12 cellular contexts compared by ENCODE assay signal in the genomic region with DNA sequence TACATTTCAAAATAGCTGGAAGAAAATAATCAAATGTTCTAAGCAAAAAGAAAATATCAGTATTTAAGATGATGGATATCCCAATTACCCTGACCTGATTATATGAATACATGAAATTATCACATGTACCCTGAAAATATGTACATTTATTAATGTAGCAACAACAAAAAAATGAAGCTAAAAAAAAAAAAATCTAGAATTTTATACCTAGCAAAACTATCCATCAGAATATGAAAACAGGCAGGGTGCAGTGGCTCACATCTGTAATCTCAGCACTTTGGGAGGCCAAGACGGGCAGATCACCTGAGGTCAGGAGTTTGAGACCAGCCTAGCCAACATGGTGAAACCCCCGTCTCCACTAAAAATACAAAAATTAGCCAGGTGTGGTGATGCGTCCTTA. TPM values are rescaled to one million over a fixed set of nuclear protein-coding genes. Genes with fewer than 3 reads are reported as not detected.
DNase-seq lines count a peak whose midpoint lies in the region; ATAC-seq, FAIRE-seq and TF ChIP-seq lines count a peak whose summit lies in the region.
"Not testable (repeated sequence)": the region's sequence is repeated elsewhere in the genome, so short reads cannot be mapped to it uniquely, and the experiment has no call there.
"Had no signal": no experiment of that assay in that cellular context is flagged by ENCODE, and none has a peak within 500 bp of the region (broad histone marks: within the 10 kb centered on the region; RNA-seq: fewer than 3 reads in every experiment).

No MANE protein-coding gene starts in this region.

- H3K9me1 ChIP-seq in K562 (ENCODE audit: control insufficient read depth, insufficient read depth, low read length): not testable (repeated sequence)

- H3K4me2 ChIP-seq in K562 (ENCODE audit: insufficient read depth, low read length); HepG2 (ENCODE audit: low read depth, low read length): not testable (repeated sequence)

- not testable (repeated sequence) for H3K79me2 ChIP-seq in K562 (ENCODE audit: control insufficient read depth, insufficient read depth, low read length); HepG2 (ENCODE audit: insufficient read depth, low read length)

- in situ Hi-C loops in K562 (cut with MboI); HepG2 (cut with HindIII; ENCODE audit: extremely low pct_ligation_motif_present, low pct_unique_long_range_greater_than_20kb): not testable (repeated sequence)

- H3K4me1 ChIP-seq in HEK293 (ENCODE audit: control insufficient read depth, insufficient read depth, low read length); K562 (replicated peaks in 1 of 2; ENCODE audit: control insufficient read depth in 2 of 2, insufficient read depth in 2 of 2, low read length in 2 of 2); endodermal cell (ENCODE audit: control insufficient read depth, insufficient read depth, low read length): not testable (repeated sequence)
- peaks cover 32% of the 10 kb centered on the region for H3K4me1 ChIP-seq in HepG2 (ENCODE audit: insufficient read depth, low read length)

- not testable (repeated sequence) for BruUV-seq in K562 (replicated peaks; lab: Mats Ljungman, UMichigan); HepG2 (replicated peaks; lab: Mats Ljungman, UMichigan)

- TF ChIP-seq RAD21 in K562 (CRISPR knock-in tag; conservative IDR thresholded peaks at IDR 0.05 in 1 of 2, IDR thresholded peaks at IDR 0.05 in 1 of 2); HepG2 (CRISPR knock-in tag; IDR thresholded peaks at IDR 0.05): not testable (repeated sequence)

- intact Hi-C loops in K562 (cut with micrococcal nuclease); HepG2 (cut with micrococcal nuclease; ENCODE audit: unreplicated experiment): not testable (repeated sequence)

- not testable (repeated sequence) for DNase-seq in HEK293T (ENCODE audit: extremely low spot score); K562 (ENCODE audit: extremely low read depth in 1 of 4, low spot score in 3 of 4); endodermal cell; endothelial cell (ENCODE audit: low spot score); HepG2 (ENCODE audit: low spot score)

- H4K20me1 ChIP-seq in K562 (replicated peaks; ENCODE audit: control insufficient read depth, insufficient read depth, low read length); HepG2 (ENCODE audit: insufficient read depth, low read length): not testable (repeated sequence)

- ATAC-seq in K562, HepG2: not testable (repeated sequence)

- H3K36me3 ChIP-seq in HEK293 (ENCODE audit: control insufficient read depth in 2 of 2, insufficient read depth in 1 of 2, low read length in 2 of 2); K562 (ENCODE audit: control insufficient read depth, insufficient read depth, low read length); HepG2 (replicated peaks in 1 of 2; ENCODE audit: control insufficient read depth in 1 of 2, insufficient read depth in 2 of 2, low read length in 2 of 2): not testable (repeated sequence)
- H3K36me3 ChIP-seq in endodermal cell (ENCODE audit: control insufficient read depth, insufficient read depth, low read length): peaks cover 27% of the 10 kb centered on the region

- FAIRE-seq in K562 (lab: Jason Lieb, UNC); HepG2 (lab: Jason Lieb, UNC): not testable (repeated sequence)

- not testable (repeated sequence) for TF ChIP-seq POLR2A in K562 (conservative IDR thresholded peaks at IDR 0.05); HepG2 (IDR thresholded peaks at IDR 0.05; ENCODE audit: insufficient read depth in 1 of 2, low read depth in 2 of 2, low read length in 2 of 2)

- CTCF ChIA-PET in HEK293 (lab: Yijun Ruan, JAX) (interaction anchor here (0.6 to 0.9 kb wide), 2 partner anchors 18 to 24 kb away, joined by 3 to 6 read pairs; no protein-coding TSS in a partner anchor), HEK293T (lab: Yijun Ruan, JAX) (interaction anchor here (1.1 kb wide), 1 partner anchor 631 kb away, joined by 3 read pairs; no protein-coding TSS in a partner anchor)
- CTCF ChIA-PET in K562 (lab: Yijun Ruan, JAX; ENCODE audit: low intra/inter-chr PET ratio); HepG2 (lab: Yijun Ruan, JAX; ENCODE audit: low intra/inter-chr PET ratio, low total read pairs): not testable (repeated sequence)

- POLR2A ChIA-PET in HEK293 (lab: Yijun Ruan, JAX); HEK293T (lab: Yijun Ruan, JAX): not testable (repeated sequence)
- POLR2A ChIA-PET in K562 (lab: Yijun Ruan, JAX): interaction anchor here (0.8 to 1.6 kb wide), 4 partner anchors 11 to 33 kb away, joined by 3 to 8 read pairs (median 4); a partner anchor contains a TSS
- POLR2A ChIA-PET in HepG2 (lab: Yijun Ruan, JAX): interaction anchor here (1.3 kb wide), 1 partner anchor 12 kb away, joined by 5 read pairs; no protein-coding TSS in a partner anchor

- H3K9ac ChIP-seq in K562 (ENCODE audit: insufficient read depth in 1 of 2, low read depth in 2 of 2, low read length in 2 of 2); endodermal cell (ENCODE audit: extremely low read depth, low read length, poor library complexity, severe bottlenecking); HepG2 (ENCODE audit: insufficient read depth, low read depth, low read length): not testable (repeated sequence)

- H3K27ac Mint-ChIP-seq in activated naive CD8-positive, alpha-beta T cell: peak overlapping the region; percentile 34
- not testable (repeated sequence) for H3K27ac Mint-ChIP-seq in endodermal cell; endothelial cell (ENCODE audit: unreplicated experiment)

- not testable (repeated sequence) for H3K4me1 Mint-ChIP-seq in activated naive CD8-positive, alpha-beta T cell (ENCODE audit: low read depth); endodermal cell; endothelial cell (ENCODE audit: unreplicated experiment)

- WGBS in K562 (ENCODE audit: insufficient coverage, low coverage, missing lambda C conversion rate): 63% methylated on average over 3 of the region's 3 CpGs
- 82 to 93% methylated on average over 2 to 3 of the region's 3 CpGs for WGBS in endodermal cell (ENCODE audit: insufficient coverage in 1 of 2, insufficient read length in 1 of 2), 2 experiments
- WGBS in HepG2 (ENCODE audit: low lambda C conversion rate): 94% methylated on average over 3 of the region's 3 CpGs

- not testable (repeated sequence) for H2AFZ ChIP-seq in K562 (ENCODE audit: low read depth, low read length); HepG2 (ENCODE audit: low read length)

- not testable (repeated sequence) for H3K27ac ChIP-seq in HEK293 (ENCODE audit: extremely low read depth, low read depth, low read length); K562 (ENCODE audit: extremely low read depth, low read depth, low read length); endodermal cell (ENCODE audit: low read depth, low read length); HepG2 (ENCODE audit: extremely low read length, insufficient read depth, low read length)

- peaks cover 11% of the 10 kb centered on the region for H3K9me3 Mint-ChIP-seq in activated naive CD8-positive, alpha-beta T cell (ENCODE audit: low read depth)
- peaks cover 50% of the 10 kb centered on the region for H3K9me3 Mint-ChIP-seq in endodermal cell
- H3K9me3 Mint-ChIP-seq in endothelial cell (ENCODE audit: unreplicated experiment): not testable (repeated sequence)

- not testable (repeated sequence) for H3K27me3 ChIP-seq in K562 (ENCODE audit: control insufficient read depth in 2 of 2, insufficient read depth in 2 of 2, low read length in 2 of 2); endodermal cell (ENCODE audit: control insufficient read depth, insufficient read depth, low read length, poor library complexity, severe bottlenecking); HepG2 (ENCODE audit: control insufficient read depth in 1 of 2, insufficient read depth in 2 of 2, low read length in 2 of 2)

- not testable (repeated sequence) for H3K27me3 Mint-ChIP-seq in activated naive CD8-positive, alpha-beta T cell; endodermal cell (ENCODE audit: insufficient read depth); endothelial cell (ENCODE audit: unreplicated experiment)

- not testable (repeated sequence) for TF ChIP-seq EP300 in K562 (IDR thresholded peaks at IDR 0.05; ENCODE audit: low read length); HepG2 (IDR thresholded peaks at IDR 0.05; ENCODE audit: low read depth in 2 of 2, low read length in 2 of 2); HepG2 (CRISPR knock-in tag; IDR thresholded peaks at IDR 0.05; ENCODE audit: borderline replicate concordance)

- H3K36me3 Mint-ChIP-seq in activated naive CD8-positive, alpha-beta T cell: not testable (repeated sequence)
- H3K36me3 Mint-ChIP-seq in endodermal cell (ENCODE audit: low read depth): peaks cover 61% of the 10 kb centered on the region
- peaks cover 27% of the 10 kb centered on the region for H3K36me3 Mint-ChIP-seq in endothelial cell (ENCODE audit: low read depth, unreplicated experiment)

- H3K4me3 ChIP-seq in HEK293 (ENCODE audit: low read depth, low read length); K562; HepG2 (replicated peaks in 1 of 3; ENCODE audit: insufficient read depth in 1 of 3, low read depth in 2 of 3, low read length in 3 of 3): not testable (repeated sequence)
- peak overlapping the region; percentile 54 for H3K4me3 ChIP-seq in endodermal cell (ENCODE audit: low read length)

- not testable (repeated sequence) for H3K9me3 ChIP-seq in HEK293 (ENCODE audit: control insufficient read depth, insufficient read depth, low read depth, low read length); K562 (replicated peaks; ENCODE audit: control insufficient read depth, insufficient read depth, low read depth, low read length)
- H3K9me3 ChIP-seq in endodermal cell (ENCODE audit: control insufficient read depth, low read length) (peaks cover 48% of the 10 kb centered on the region), HepG2 (ENCODE audit: low read length) (peaks cover 20% of the 10 kb centered on the region)

- TF ChIP-seq CTCF in HEK293 (tag by site-specific recombination; IDR thresholded peaks at IDR 0.05); K562 (IDR thresholded peaks at IDR 0.05 in 2 of 3, conservative IDR thresholded peaks at IDR 0.05 in 1 of 3; ENCODE audit: insufficient read depth in 2 of 3, low read depth in 1 of 3, low read length in 3 of 3); endodermal cell (conservative IDR thresholded peaks at IDR 0.05); endothelial cell (IDR thresholded peaks at IDR 0.05; ENCODE audit: unreplicated experiment); HepG2 (CRISPR knock-in tag; IDR thresholded peaks at IDR 0.05): not testable (repeated sequence)

- H3K4me3 Mint-ChIP-seq in activated naive CD8-positive, alpha-beta T cell; endodermal cell: not testable (repeated sequence)
- peak overlapping the region; percentile 29 for H3K4me3 Mint-ChIP-seq in endothelial cell (ENCODE audit: unreplicated experiment)

RNA-seq across cellular contexts. Expression of a gene that starts 20.1 kb away (rescaled TPM):
- 49.3 and 108 TPM in 2 replicates for total RNA-seq in K562 (2011; cell fraction: chromatin; rRNA removed; ENCODE audit: low replicate concordance)
- 62.4 and 87.6 TPM in 2 replicates for total RNA-seq in K562 (2011; cell fraction: nucleolus; rRNA removed)
- total RNA-seq in K562 (2011; cell fraction: nucleoplasm; rRNA removed): 57.4 and 69.9 TPM in 2 replicates
- 11.2 and 20.4 TPM in 2 replicates for total RNA-seq in K562 (2014; rRNA removed)
- 8.8 and 9.5 TPM in 2 replicates for total RNA-seq in K562 (2014; rRNA removed; fragmentation: Illumina TruSeq; extraction: Trizol)
- 7.1 and 8.9 TPM in 2 replicates for total RNA-seq in K562 (2015; rRNA removed; fragmentation: Illumina TruSeq; extraction: Trizol)
- total RNA-seq in K562 (2021): 20.0 and 24.2 TPM in 2 replicates
- 6.0 and 6.3 TPM in 2 replicates for polyA plus RNA-seq in K562 (2011; rRNA removed)
- polyA plus RNA-seq in K562 (2011; cell fraction: cytosol; rRNA removed): 5.5 and 10.9 TPM in 2 replicates
- polyA plus RNA-seq in K562 (2011; cell fraction: nucleus; rRNA removed): 15.8 and 47.7 TPM in 2 replicates
- 16.9 and 24.3 TPM in 2 replicates for polyA plus RNA-seq in K562 (2012)
- 12.2 and 19.8 TPM in 2 replicates for polyA plus RNA-seq in K562 (2014; fragmentation: Illumina TruSeq; extraction: Trizol)
- 1 to 10 TPM; 2.6 to 3.1 TPM for polyA plus RNA-seq in K562 (2014; fragmentation: Nextera tagmentation; extraction: Ambion mirVana)
- 11.6 and 14.9 TPM in 2 replicates for polyA plus RNA-seq in K562 (2014; rRNA removed)
- polyA minus RNA-seq in K562 (2011; rRNA and poly(A)+ RNA removed): 9.9 and 18.2 TPM in 2 replicates
- 8.3 and 14.6 TPM in 2 replicates for polyA minus RNA-seq in K562 (2011; cell fraction: cytosol; rRNA and poly(A)+ RNA removed)
- polyA minus RNA-seq in K562 (2011; cell fraction: nucleus; rRNA and poly(A)+ RNA removed): 26.0 and 38.8 TPM in 2 replicates
- 100 to 1,000 TPM in 1 of 2 donors, 10 to 100 TPM in 1; 70.2 to 164 TPM for total RNA-seq in endodermal cell
- 27.0 TPM for polyA plus RNA-seq in endodermal cell (2013, experiment 1 of 2)
- polyA plus RNA-seq in endodermal cell (2013, experiment 2 of 2): 29.6 TPM
- total RNA-seq in endothelial cell (ENCODE audit: unreplicated experiment): 74.2 TPM
- total RNA-seq in HepG2 (2016; rRNA removed; fragmentation: Illumina TruSeq; extraction: Trizol): 8.9 and 9.0 TPM in 2 replicates
- total RNA-seq in HepG2 (2016; cell fraction: cytosol; rRNA removed; fragmentation: Illumina TruSeq; extraction: Trizol; ENCODE audit: low read depth): 1.6 and 1.8 TPM in 2 replicates
- 8.3 and 8.7 TPM in 2 replicates for total RNA-seq in HepG2 (2016; cell fraction: insoluble cytoplasmic fraction; rRNA removed; fragmentation: Illumina TruSeq; extraction: Trizol)
- 5.8 and 6.0 TPM in 2 replicates for total RNA-seq in HepG2 (2016; cell fraction: membrane; rRNA removed; fragmentation: Illumina TruSeq; extraction: Trizol)
- 12.5 and 16.8 TPM in 2 replicates for total RNA-seq in HepG2 (2016; cell fraction: nucleus; rRNA removed; fragmentation: Illumina TruSeq; extraction: Trizol)
- polyA plus RNA-seq in HepG2 (2011; rRNA removed): 17.8 and 19.2 TPM in 2 replicates
- polyA plus RNA-seq in HepG2 (2011; cell fraction: cytosol; rRNA removed): 10.9 and 12.6 TPM in 2 replicates
- polyA plus RNA-seq in HepG2 (2011; cell fraction: nucleus; rRNA removed): 61.0 and 63.7 TPM in 2 replicates
- 10.0 and 17.2 TPM in 2 replicates for polyA plus RNA-seq in HepG2 (2012)
- 0.37 and 0.40 TPM in 2 replicates for polyA plus RNA-seq in HepG2 (2016; cell fraction: cytosol; fragmentation: Illumina TruSeq; extraction: Trizol; ENCODE audit: low read depth)
- 6.9 and 9.0 TPM in 2 replicates for polyA plus RNA-seq in HepG2 (2016; cell fraction: insoluble cytoplasmic fraction; fragmentation: Illumina TruSeq; extraction: Trizol; ENCODE audit: low read depth)
- polyA plus RNA-seq in HepG2 (2016; cell fraction: membrane; fragmentation: Illumina TruSeq; extraction: Trizol; ENCODE audit: low read depth): 2.0 and 2.1 TPM in 2 replicates
- 21.3 and 22.7 TPM in 2 replicates for polyA plus RNA-seq in HepG2 (2016; cell fraction: nucleus; fragmentation: Illumina TruSeq; extraction: Trizol; ENCODE audit: insufficient read depth, low read depth)
- polyA minus RNA-seq in HepG2 (2011; rRNA and poly(A)+ RNA removed; ENCODE audit: low replicate concordance): 0.09 and 81.1 TPM in 2 replicates
- 21.7 and 22.2 TPM in 2 replicates for polyA minus RNA-seq in HepG2 (2011; cell fraction: cytosol; rRNA and poly(A)+ RNA removed)
- polyA minus RNA-seq in HepG2 (2011; cell fraction: nucleus; rRNA and poly(A)+ RNA removed): 40.0 and 40.4 TPM in 2 replicates
- total RNA-seq: B cell; CD4-positive, alpha-beta memory T cell had no signal
- polyA plus RNA-seq: CD14-positive monocyte; CD4-positive, alpha-beta memory T cell; CD4-positive, CD25-positive, alpha-beta regulatory T cell; CD8-positive, alpha-beta memory T cell had no signal
